ENCODE assay signal across 14 cellular contexts in the genomic region with DNA sequence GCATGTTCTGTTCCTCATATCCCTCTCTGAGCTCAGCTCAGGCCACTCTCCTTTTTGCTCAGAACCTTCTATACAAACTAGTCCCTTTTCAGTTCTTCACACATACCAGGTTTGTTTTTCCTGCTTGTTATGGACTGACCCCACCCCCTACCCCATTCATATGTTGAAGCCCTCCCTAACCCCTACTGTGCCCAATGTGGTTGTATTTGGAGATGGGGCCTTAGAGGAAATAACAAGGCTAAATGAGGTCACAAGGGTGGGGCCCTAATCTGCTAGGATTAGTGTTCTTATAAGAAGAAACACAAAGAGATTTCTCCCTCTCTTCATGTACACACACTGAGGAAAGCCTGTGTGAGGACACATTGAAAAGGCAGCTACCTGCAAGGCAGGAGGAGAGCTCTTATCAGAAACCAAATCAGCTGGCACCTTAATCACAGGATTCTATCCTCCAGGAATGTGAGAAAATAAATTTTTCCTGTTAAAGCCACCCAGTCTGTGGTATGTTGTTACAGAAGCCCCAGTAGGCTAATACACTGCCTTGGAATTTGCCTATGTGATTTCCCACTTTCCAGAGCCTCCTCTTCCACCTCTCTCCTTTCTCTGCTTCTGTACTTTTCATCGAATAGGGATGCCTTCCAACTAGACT.
A peak's percentile ranks its signal among the peaks of the same experiment; 100 is the strongest.
DNase-seq lines count a peak whose midpoint lies in the region; ATAC-seq and TF ChIP-seq lines count a peak whose summit lies in the region.
"Had no signal": no experiment of that assay in that cellular context is flagged by ENCODE, and none has a peak within 500 bp of the region (broad histone marks: within the 10 kb centered on the region; RNA-seq: fewer than 3 reads in every experiment).

No MANE protein-coding gene starts in this region.

- H2AK5ac ChIP-seq in mesendoderm (ENCODE audit: low read length), result no peak overlapping the region

- no peak overlapping the region for H4K8ac ChIP-seq in mesendoderm (ENCODE audit: low read depth, low read length)

- H3K4me2 ChIP-seq in mesendoderm (ENCODE audit: low read length), result no peak overlapping the region

- H4K5ac ChIP-seq in mesendoderm (ENCODE audit: low read length), result no peak overlapping the region

- no peak overlapping the region for H3K27ac ChIP-seq in mesendoderm (ENCODE audit: low read depth, low read length)
- no peak overlapping the region for H3K27ac ChIP-seq in left lung

- intact Hi-C loops in left lung (cut with DNase I), result no loop called here

- H3K36me3 ChIP-seq in HAP-1 (replicated peaks) (no peaks in the 10 kb centered on the region), NT2/D1 (ENCODE audit: insufficient read depth, insufficient read length, low read length) (peaks cover 10% of the 10 kb centered on the region), mesendoderm (ENCODE audit: control insufficient read depth, insufficient read depth, low read length) (no peaks in the 10 kb centered on the region), left lung (peaks cover 0 to 36% of the 10 kb centered on the region in 2 donors)

- no peak overlapping the region for H3K23ac ChIP-seq in mesendoderm (ENCODE audit: low read length)

- TF ChIP-seq CTCF in left lung (IDR thresholded peaks at IDR 0.05), result no peak

- no peak overlapping the region for H2BK15ac ChIP-seq in mesendoderm (replicated peaks; ENCODE audit: low read depth)

- H2BK120ac ChIP-seq in mesendoderm (ENCODE audit: low read depth, low read length), result no peak overlapping the region

- no peak overlapping the region for H3K18ac ChIP-seq in mesendoderm (ENCODE audit: low read length)

- ATAC-seq in esophagus mucosa (peak; percentile 71), left lung (no peak)

- DNase-seq in HAP-1 (ENCODE audit: low spot score in 2 of 2), result peak; percentile 94 to 100
- peak; percentile 63 for DNase-seq in NT2/D1 (ENCODE audit: low read depth, low spot score)
- DNase-seq in mesendoderm, result peak; percentile 74
- DNase-seq in medulla oblongata (ENCODE audit: extremely low spot score), result no peak
- DNase-seq in activated T-cell treated with anti-CD3 and anti-CD28 coated beads for 4 hours, result no peak
- no peak for DNase-seq in NCI-H345 treated with DMSO at 0.1 percent for 48 hours (lab: John Stamatoyannopoulos, UW; ENCODE audit: unreplicated experiment)
- DNase-seq in left lung, result no peak
- DNase-seq: EL, NCI-H1105 treated with DMSO at 0.1 percent for 48 hours, NCI-H187 treated with DMSO at 0.1 percent for 48 hours, NCI-H2171, OCI-M1, SIG-M5 had no signal

- H3K79me2 ChIP-seq in mesendoderm (ENCODE audit: control insufficient read depth, insufficient read depth, low read length), result no peaks in the 10 kb centered on the region

- H3K79me1 ChIP-seq in mesendoderm (ENCODE audit: low read length), result no peaks in the 10 kb centered on the region

- no peaks in the 10 kb centered on the region for H3K27me3 ChIP-seq in HAP-1 (ENCODE audit: low read depth)
- no peaks in the 10 kb centered on the region for H3K27me3 ChIP-seq in NT2/D1 (ENCODE audit: insufficient read depth, insufficient read length)
- no peaks in the 10 kb centered on the region for H3K27me3 ChIP-seq in mesendoderm (ENCODE audit: insufficient read depth, low read length, poor library complexity)
- H3K27me3 ChIP-seq in left lung, result no peaks in the 10 kb centered on the region

- H2BK5ac ChIP-seq in mesendoderm (ENCODE audit: low read length), result no peak overlapping the region

- peaks cover 30% of the 10 kb centered on the region for H3K4me1 ChIP-seq in HAP-1
- no peaks in the 10 kb centered on the region for H3K4me1 ChIP-seq in NT2/D1 (ENCODE audit: insufficient read depth, insufficient read length)
- H3K4me1 ChIP-seq in mesendoderm (ENCODE audit: control insufficient read depth, low read depth, low read length), result peaks cover 2% of the 10 kb centered on the region
- H3K4me1 ChIP-seq in left lung, result no peaks in the 10 kb centered on the region

- H3K9me3 ChIP-seq in HAP-1 (no peaks in the 10 kb centered on the region), NT2/D1 (ENCODE audit: insufficient read depth, low read length) (peaks cover 17% of the 10 kb centered on the region), left lung (peaks cover 0 to 3% of the 10 kb centered on the region in 2 donors)

- H3K4me3 ChIP-seq in HAP-1, result no peak overlapping the region
- no peak overlapping the region for H3K4me3 ChIP-seq in NT2/D1 (ENCODE audit: insufficient read length, low read depth)
- no peak overlapping the region for H3K4me3 ChIP-seq in mesendoderm (ENCODE audit: low read length)
- no peak overlapping the region for H3K4me3 ChIP-seq in left lung

- in situ Hi-C loops in HAP-1 (cut with MboI; ENCODE audit: low sequenced_read_pairs), result no loop called here

- no CpG with 5 or more reads among the region's 1 CpG for WGBS in mesendoderm (ENCODE audit: extremely low coverage, insufficient coverage, low lambda C conversion rate)

- H3K4ac ChIP-seq in mesendoderm (ENCODE audit: low read depth, low read length), result no peak overlapping the region

- no peak overlapping the region for H3K9ac ChIP-seq in NT2/D1 (ENCODE audit: insufficient read length, low read depth)
- no peak overlapping the region for H3K9ac ChIP-seq in mesendoderm (ENCODE audit: low read length)

- no peak overlapping the region for H3K56ac ChIP-seq in mesendoderm (ENCODE audit: low read length)

Comparison
In these comparisons a context has a peak if more than half of its experiments do, and no peak if none do; other contexts are left out.
1. DNase-seq: peak in HAP-1 (2 of 2), NT2/D1 (single experiment) and mesendoderm (single experiment); none in medulla oblongata (single experiment), activated T-cell treated with anti-CD3 and anti-CD28 coated beads for 4 hours (single experiment), NCI-H345 treated with DMSO at 0.1 percent for 48 hours (single experiment) and left lung (0 of 2).